In the genomic region with DNA sequence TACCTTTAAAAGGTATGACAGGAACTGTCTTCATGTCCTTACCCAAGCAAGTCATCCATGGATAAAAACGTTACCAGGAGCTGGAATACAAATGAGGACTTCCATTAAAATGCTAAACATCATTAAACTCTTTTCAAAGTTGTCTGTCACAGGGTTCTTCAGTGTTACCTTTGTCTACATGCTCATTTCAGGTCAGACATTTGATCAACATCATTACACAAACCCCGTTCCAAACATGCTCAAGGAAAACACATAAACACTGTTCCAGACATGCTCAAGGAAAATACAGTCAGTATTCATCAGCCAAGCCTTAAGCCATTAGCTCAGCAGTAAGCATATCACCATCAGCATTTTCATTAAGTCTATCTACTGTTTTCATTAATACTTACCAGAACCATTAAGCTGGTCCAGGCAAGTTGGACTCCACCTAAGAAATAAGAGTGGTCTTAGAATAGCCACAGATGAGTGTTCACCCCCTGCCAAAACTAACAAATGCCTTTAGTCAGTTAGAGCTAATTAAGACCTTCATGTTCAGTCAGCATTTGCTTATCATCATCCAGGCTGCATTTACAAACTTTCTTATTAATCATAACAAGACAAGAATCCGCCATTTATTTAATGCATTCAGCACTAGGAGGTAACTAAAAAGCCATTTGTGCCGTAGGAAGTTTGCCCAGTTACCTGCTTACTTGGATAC, we compare ENCODE assay signal across 10 cellular contexts. TPM values are rescaled to one million over a fixed set of nuclear protein-coding genes. Genes with fewer than 3 reads are reported as not detected.
A peak's percentile ranks its signal among the peaks of the same experiment; 100 is the strongest.
DNase-seq lines count a peak whose midpoint lies in the region; ATAC-seq and TF ChIP-seq lines count a peak whose summit lies in the region.
"Had no signal": no experiment of that assay in that cellular context is flagged by ENCODE, and none has a peak within 500 bp of the region (broad histone marks: within the 10 kb centered on the region; RNA-seq: fewer than 3 reads in every experiment).

No MANE protein-coding gene starts in this region.

- H3K4me1 ChIP-seq in SJCRH30 (peaks cover 19% of the 10 kb centered on the region), gastrocnemius medialis (peaks cover 27 to 30% of the 10 kb centered on the region in 2 donors)

- ATAC-seq in gastrocnemius medialis: no peak
- no peak for ATAC-seq in GM21515 (IDR thresholded peaks at IDR 0.05; ENCODE audit: unreplicated experiment)
- no peak for ATAC-seq in GM21529 (IDR thresholded peaks at IDR 0.05; ENCODE audit: unreplicated experiment)

- TF ChIP-seq CTCF in gastrocnemius medialis (IDR thresholded peaks at IDR 0.05 in 4 of 5, conservative IDR thresholded peaks at IDR 0.05 in 1 of 5): no peak

- TF ChIP-seq POLR2A in erythroblast (IDR thresholded peaks at IDR 0.05; ENCODE audit: low read length): no peak
- no peak for TF ChIP-seq POLR2A in gastrocnemius medialis (IDR thresholded peaks at IDR 0.05)

- intact Hi-C loops in gastrocnemius medialis (cut with DNase I; ENCODE audit: low total_unique reads): loop anchor here (5.0 kb wide), 2 partner anchors 142 to 443 kb away; no protein-coding TSS in a partner anchor

- H3K36me3 ChIP-seq in SJCRH30: peaks cover 55% of the 10 kb centered on the region
- peaks cover 0 to 50% of the 10 kb centered on the region in 2 donors for H3K36me3 ChIP-seq in gastrocnemius medialis

- DNase-seq in DMS79 treated with DMSO at 0.1 percent for 48 hours (lab: John Stamatoyannopoulos, UW): peak; percentile 2
- DNase-seq in DMS79 (lab: John Stamatoyannopoulos, UW): no peak
- DNase-seq in SJCRH30: no peak
- peak; percentile 22 to 39 for DNase-seq in erythroblast (lab: John Stamatoyannopoulos, UW)
- no peak for DNase-seq in gastrocnemius medialis
- no peak for DNase-seq in iPS-NIHi7 (ENCODE audit: extremely low spot score)
- DNase-seq: activated CD4-positive, alpha-beta T cell treated with anti-CD3 and anti-CD28 coated beads, Interleukin-2, amount 50 U/mL, for 48 hours had no signal

- H3K27me3 ChIP-seq in SJCRH30: no peaks in the 10 kb centered on the region
- no peaks in the 10 kb centered on the region for H3K27me3 ChIP-seq in gastrocnemius medialis
- H3K27me3 ChIP-seq: vagina had no signal

- in situ Hi-C loops in gastrocnemius medialis (cut with MboI; ENCODE audit: low sequenced_read_pairs in 4 of 4): loop anchor here in 1 of 4 donors (25.0 kb wide), 1 partner anchor 1122 kb away; a partner anchor contains a TSS

- H3K27ac ChIP-seq in SJCRH30: peak overlapping the region; percentile 84; the same call in 1 of the 2 replicates
- peak overlapping the region in 3 of 4 donors; percentile 95 to 96 (median 95) for H3K27ac ChIP-seq in gastrocnemius medialis

- H3K9me3 ChIP-seq in SJCRH30 (replicated peaks) (no peaks in the 10 kb centered on the region), gastrocnemius medialis (no peaks in the 10 kb centered on the region)
- H3K9me3 ChIP-seq: vagina had no signal

- H3K4me3 ChIP-seq in SJCRH30 (peak overlapping the region; percentile 87), gastrocnemius medialis (peak overlapping the region in 1 of 4 donors; percentile 63)

RNA-seq across cellular contexts. Expression of a gene that starts 2.2 kb away (rescaled TPM):
- 462 and 540 TPM in 2 replicates for total RNA-seq in SJCRH30 (2014; rRNA removed; shearing (Covaris generic))
- total RNA-seq in gastrocnemius medialis: 100 to 1,000 TPM in 2 of 4 donors, 10 to 100 TPM in 2; 91.9 to 138 (median 98.4) TPM

RNA-seq across cellular contexts. Expression of a gene that starts 2.6 kb away (rescaled TPM):
- 5.2 and 5.4 TPM in 2 replicates for total RNA-seq in SJCRH30 (2014; rRNA removed; shearing (Covaris generic))
- total RNA-seq in gastrocnemius medialis: 10 to 100 TPM in 1 of 4 donors, 1 to 10 TPM in 3; 3.5 to 13.3 (median 4.0) TPM

RNA-seq across cellular contexts. Expression of a gene that starts 40.9 kb away (rescaled TPM):
- 37.4 and 38.3 TPM in 2 replicates for total RNA-seq in SJCRH30 (2014; rRNA removed; shearing (Covaris generic))
- total RNA-seq in gastrocnemius medialis: 1 to 10 TPM; 1.1 to 5.0 (median 3.4) TPM

RNA-seq across cellular contexts. Expression of a gene that starts 41.1 kb away (rescaled TPM):
- 29.4 and 29.7 TPM in 2 replicates for total RNA-seq in SJCRH30 (2014; rRNA removed; shearing (Covaris generic))
- total RNA-seq in gastrocnemius medialis: 1 to 10 TPM; 4.3 to 8.9 (median 8.2) TPM

RNA-seq across cellular contexts. Expression of a gene that starts 51.5 kb away (rescaled TPM):
- 0.22 and 1.6 TPM in 2 replicates for total RNA-seq in SJCRH30 (2014; rRNA removed; shearing (Covaris generic))
- 1 to 10 TPM in 3 of 4 donors, not detected in 1; 1.7 to 4.5 (median 2.2) TPM for total RNA-seq in gastrocnemius medialis
- total RNA-seq: vagina had no signal

Comparison
In these comparisons a context has a peak if more than half of its experiments do, and no peak if none do; other contexts are left out.
1. DNase-seq: peak in DMS79 treated with DMSO at 0.1 percent for 48 hours (single experiment) and erythroblast (2 of 2); none in DMS79 (single experiment), SJCRH30 (0 of 2), gastrocnemius medialis (0 of 2) and iPS-NIHi7 (single experiment).